ENCODE assay signal across 14 cellular contexts in the genomic region with DNA sequence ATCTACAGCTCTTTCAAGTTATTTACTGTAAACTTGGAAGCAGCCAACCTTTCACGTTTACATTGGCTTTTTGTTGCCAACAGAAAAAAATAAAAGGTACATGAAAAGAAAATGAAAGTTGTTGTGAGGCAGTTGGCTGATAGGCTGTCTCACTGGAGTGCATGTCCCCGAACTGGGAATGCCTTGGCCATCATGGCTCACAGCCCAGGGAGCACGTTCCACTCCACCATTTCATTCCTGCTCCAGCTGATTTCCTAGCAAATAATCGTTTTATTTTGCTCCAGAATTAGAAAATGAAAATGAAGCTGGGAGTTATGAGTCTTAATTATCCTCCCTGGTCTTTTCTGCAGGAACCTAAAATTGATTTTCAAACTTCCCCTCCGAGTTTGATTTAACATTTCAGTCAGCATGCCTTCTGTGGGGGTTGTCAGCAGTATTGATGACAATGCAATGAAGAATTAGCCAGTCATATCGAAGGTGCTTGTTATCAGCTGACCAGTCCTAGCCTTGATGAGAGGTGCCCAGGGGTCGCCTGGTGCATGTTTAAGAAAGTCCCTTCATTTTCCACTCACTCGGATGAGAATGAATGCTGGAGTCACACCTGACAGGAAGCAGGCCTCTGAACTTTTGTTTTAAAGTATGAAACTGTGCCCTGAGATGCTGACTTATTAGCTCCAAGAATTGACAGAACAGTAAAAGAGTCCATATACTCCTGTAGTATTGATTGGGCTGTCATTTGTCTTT.
"Had no signal": no experiment of that assay in that cellular context is flagged by ENCODE, and none has a peak within 500 bp of the region (broad histone marks: within the 10 kb centered on the region; RNA-seq: fewer than 3 reads in every experiment).

No MANE protein-coding gene starts in this region.

- H3K9me3 ChIP-seq: uterus had no signal

- H3K4me1 ChIP-seq: uterus had no signal

- H3K36me3 Mint-ChIP-seq: activated naive CD4-positive, alpha-beta T cell treated with anti-CD3 and anti-CD28 coated beads, Interleukin-2, amount 50 U/mL, for 72 hours had no signal

- DNase-seq: activated CD4-positive, alpha-beta T cell treated with anti-CD3 and anti-CD28 coated beads, Interleukin-2, amount 50 U/mL, for 1 hour; activated T-cell treated with anti-CD3 and anti-CD28 coated beads, Interleukin-2, amount 50 U/mL, for 1 hour; brain microvascular endothelial cell; cerebellar nuclear complex; dermis blood vessel endothelial cell; erythroblast; hippocampal formation; nephron progenitor cell; stimulated activated CD4-positive, alpha-beta T cell treated with anti-CD3 and anti-CD28 coated beads, Interleukin-15, amount 100 ng/mL, for 24 hours; stimulated activated CD4-positive, alpha-beta T cell treated with anti-CD3 and anti-CD28 coated beads, Interleukin-4, amount 100 ng/mL, for 24 hours; stimulated activated naive CD8-positive, alpha-beta T cell treated with anti-CD3 and anti-CD28 coated beads, Interleukin-15, amount 100 ng/mL, for 72 hours; uterus had no signal

- H3K27me3 ChIP-seq: brain microvascular endothelial cell, uterus had no signal

- H3K4me1 Mint-ChIP-seq: stimulated activated naive CD8-positive, alpha-beta T cell treated with anti-CD3 and anti-CD28 coated beads, Interleukin-15, amount 100 ng/mL, for 72 hours had no signal

- H3K9me3 Mint-ChIP-seq: nephron progenitor cell; stimulated activated naive CD8-positive, alpha-beta T cell treated with anti-CD3 and anti-CD28 coated beads, Interleukin-15, amount 100 ng/mL, for 72 hours; T-helper 2 cell treated with Interferon-gamma antibody and Interleukin-4, amounts not matched to agents 5 μg/mL and 100 μg/mL, for 36 hours had no signal

- H3K27ac ChIP-seq: brain microvascular endothelial cell had no signal

- H3K27ac Mint-ChIP-seq: activated naive CD4-positive, alpha-beta T cell treated with anti-CD3 and anti-CD28 coated beads, Interleukin-2, amount 50 U/mL, for 72 hours; nephron progenitor cell; T-helper 2 cell treated with Interferon-gamma antibody and Interleukin-4, amounts not matched to agents 5 μg/mL and 100 μg/mL, for 36 hours had no signal

- H3K4me3 ChIP-seq: uterus had no signal

- H3K36me3 ChIP-seq: brain microvascular endothelial cell, uterus had no signal

- H3K4me3 Mint-ChIP-seq: nephron progenitor cell; stimulated activated naive CD8-positive, alpha-beta T cell treated with anti-CD3 and anti-CD28 coated beads, Interleukin-15, amount 100 ng/mL, for 72 hours; T-helper 2 cell treated with Interferon-gamma antibody and Interleukin-4, amounts not matched to agents 5 μg/mL and 100 μg/mL, for 36 hours had no signal

- ATAC-seq: activated naive CD4-positive, alpha-beta T cell treated with anti-CD3 and anti-CD28 coated beads, Interleukin-2, amount 50 U/mL, for 72 hours; stimulated activated naive CD8-positive, alpha-beta T cell treated with anti-CD3 and anti-CD28 coated beads, Interleukin-15, amount 100 ng/mL, for 72 hours had no signal
